10 cellular contexts compared by ENCODE assay signal in the genomic region with DNA sequence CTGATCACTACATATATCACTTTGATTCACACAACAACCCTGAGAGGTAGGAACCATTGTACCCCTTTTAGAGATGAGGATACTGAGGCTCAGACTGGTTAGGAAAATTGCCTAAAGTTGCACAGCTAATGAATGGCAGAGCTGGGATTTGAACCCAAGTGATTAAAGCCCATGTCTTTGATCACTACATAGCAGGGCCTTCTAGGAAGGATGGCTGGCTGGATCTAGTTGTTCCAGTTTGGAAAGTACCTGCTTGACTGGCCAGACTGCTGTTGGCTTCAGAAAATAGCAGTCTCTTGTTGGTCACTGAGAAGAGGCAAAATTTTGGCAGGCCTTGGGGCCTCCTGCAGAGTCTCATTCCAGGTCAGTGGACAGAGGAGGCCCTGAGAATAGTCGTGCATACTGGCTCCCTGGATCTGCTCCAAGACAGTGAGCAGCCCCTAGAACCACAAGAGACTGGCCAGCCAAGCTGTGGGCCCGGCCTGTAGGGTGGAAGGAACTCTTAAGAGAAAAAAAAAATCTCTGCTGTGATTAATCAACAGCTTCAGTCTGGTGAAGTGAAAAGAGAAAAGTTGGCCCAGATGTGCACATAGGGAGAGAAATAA. TPM values are rescaled to one million over a fixed set of nuclear protein-coding genes. Genes with fewer than 3 reads are reported as not detected.
DNase-seq lines count a peak whose midpoint lies in the region; ATAC-seq and TF ChIP-seq lines count a peak whose summit lies in the region.
"Had no signal": no experiment of that assay in that cellular context is flagged by ENCODE, and none has a peak within 500 bp of the region (broad histone marks: within the 10 kb centered on the region; RNA-seq: fewer than 3 reads in every experiment).

No MANE protein-coding gene starts in this region.

- H3K4me1 Mint-ChIP-seq in activated naive CD8-positive, alpha-beta T cell (ENCODE audit: low read depth): peaks cover 70% of the 10 kb centered on the region
- peaks cover 38% of the 10 kb centered on the region for H3K4me1 Mint-ChIP-seq in activated naive CD8-positive, alpha-beta T cell treated with anti-CD3 and anti-CD28 coated beads for 36 hours
- peaks cover 51% of the 10 kb centered on the region for H3K4me1 Mint-ChIP-seq in type B pancreatic cell (ENCODE audit: unreplicated experiment)

- no peak for DNase-seq in activated naive CD8-positive, alpha-beta T cell treated with anti-CD3 and anti-CD28 coated beads for 36 hours
- DNase-seq in right lobe of liver (peak in 1 of 3 donors; percentile 68), type B pancreatic cell (ENCODE audit: extremely low spot score, unreplicated experiment) (no peak), amniotic stem cell (lab: John Stamatoyannopoulos, UW) (no peak), COLO668 (lab: John Stamatoyannopoulos, UW; ENCODE audit: unreplicated experiment) (no peak), LoVo (ENCODE audit: low spot score) (no peak)
- DNase-seq: naive B cell, NCI-H510A treated with DMSO at 0.1 percent for 48 hours had no signal

- H3K36me3 Mint-ChIP-seq in activated naive CD8-positive, alpha-beta T cell: peaks cover 5% of the 10 kb centered on the region
- peaks cover 13% of the 10 kb centered on the region for H3K36me3 Mint-ChIP-seq in activated naive CD8-positive, alpha-beta T cell treated with anti-CD3 and anti-CD28 coated beads for 36 hours
- peaks cover 16% of the 10 kb centered on the region for H3K36me3 Mint-ChIP-seq in type B pancreatic cell

- H3K27me3 ChIP-seq in right lobe of liver: no peaks in the 10 kb centered on the region

- no peak overlapping the region for H3K4me3 Mint-ChIP-seq in activated naive CD8-positive, alpha-beta T cell
- H3K4me3 Mint-ChIP-seq in activated naive CD8-positive, alpha-beta T cell treated with anti-CD3 and anti-CD28 coated beads for 36 hours: no peak overlapping the region
- H3K4me3 Mint-ChIP-seq in type B pancreatic cell: peak overlapping the region; percentile 40

- no peaks in the 10 kb centered on the region for H3K9me3 Mint-ChIP-seq in activated naive CD8-positive, alpha-beta T cell (ENCODE audit: low read depth)
- H3K9me3 Mint-ChIP-seq in activated naive CD8-positive, alpha-beta T cell treated with anti-CD3 and anti-CD28 coated beads for 36 hours: no peaks in the 10 kb centered on the region
- H3K9me3 Mint-ChIP-seq in type B pancreatic cell: no peaks in the 10 kb centered on the region
- H3K9me3 Mint-ChIP-seq: naive B cell had no signal

- intact Hi-C loops in right lobe of liver (cut with DNase I): no loop called here

- H3K27me3 Mint-ChIP-seq in activated naive CD8-positive, alpha-beta T cell: no peaks in the 10 kb centered on the region
- no peaks in the 10 kb centered on the region for H3K27me3 Mint-ChIP-seq in activated naive CD8-positive, alpha-beta T cell treated with anti-CD3 and anti-CD28 coated beads for 36 hours
- no peaks in the 10 kb centered on the region for H3K27me3 Mint-ChIP-seq in type B pancreatic cell
- H3K27me3 Mint-ChIP-seq: naive B cell had no signal

- H3K36me3 ChIP-seq in right lobe of liver: no peaks in the 10 kb centered on the region

- no peaks in the 10 kb centered on the region for H3K9me3 ChIP-seq in right lobe of liver

- TF ChIP-seq CTCF in right lobe of liver (IDR thresholded peaks at IDR 0.05): no peak
- no peak for TF ChIP-seq CTCF in type B pancreatic cell (conservative IDR thresholded peaks at IDR 0.05)

- TF ChIP-seq POLR2A in right lobe of liver (IDR thresholded peaks at IDR 0.05): no peak

- no peak overlapping the region for H3K4me3 ChIP-seq in right lobe of liver

- peak overlapping the region; percentile 58 for H3K27ac Mint-ChIP-seq in activated naive CD8-positive, alpha-beta T cell
- H3K27ac Mint-ChIP-seq in activated naive CD8-positive, alpha-beta T cell treated with anti-CD3 and anti-CD28 coated beads for 36 hours: no peak overlapping the region
- peak overlapping the region; percentile 76 for H3K27ac Mint-ChIP-seq in type B pancreatic cell

- H3K4me1 ChIP-seq in right lobe of liver: peaks cover 0 to 32% (median 10%) of the 10 kb centered on the region in 4 donors

- ATAC-seq in right lobe of liver: peak; percentile 8 to 57 (median 28)

- 23% methylated on average over 2 of the region's 2 CpGs for WGBS in right lobe of liver (ENCODE audit: insufficient coverage, low coverage, low lambda C conversion rate, missing lambda C conversion rate)

- peak overlapping the region; percentile 42 for H3K27ac ChIP-seq in cingulate gyrus (ENCODE audit: low read depth, low read length)
- H3K27ac ChIP-seq in right lobe of liver: peak overlapping the region; percentile 30 to 78 (median 32)

RNA-seq across cellular contexts. Expression of a gene that starts 17.5 kb away (rescaled TPM):
- total RNA-seq in activated naive CD8-positive, alpha-beta T cell treated with anti-CD3 and anti-CD28 coated beads for 36 hours: 10 to 100 TPM; 17.0 to 17.8 TPM
- 10 to 100 TPM in 1 of 6 experiments, 1 to 10 TPM in 5; 5.2 to 18.8 (median 5.9) TPM for total RNA-seq in right lobe of liver
- total RNA-seq in type B pancreatic cell (ENCODE audit: low replicate concordance): 21.9 and 27.1 TPM in 2 replicates
